Comparison of ENCODE assay signal across 23 cellular contexts in the genomic region with DNA sequence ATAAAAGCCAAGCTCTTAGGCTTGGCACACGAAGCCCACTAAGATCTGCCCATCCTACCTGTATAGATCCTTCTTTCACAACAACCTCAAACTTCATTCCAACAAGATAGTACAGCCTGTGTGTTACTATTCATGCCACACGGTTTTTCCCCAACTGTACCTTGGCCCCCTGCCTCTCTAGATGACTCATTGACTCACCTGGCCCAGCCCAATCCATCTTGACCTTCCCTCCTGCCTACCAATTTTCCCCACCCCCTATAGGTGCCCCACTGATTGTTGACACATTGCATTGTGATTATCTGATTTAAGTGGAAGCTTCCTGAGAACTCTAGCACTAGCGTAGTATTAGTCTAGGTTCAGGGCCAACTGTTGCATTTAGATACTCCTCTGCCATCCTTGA. TPM values are rescaled to one million over a fixed set of nuclear protein-coding genes. Genes with fewer than 3 reads are reported as not detected.
DNase-seq lines count a peak whose midpoint lies in the region; ATAC-seq, FAIRE-seq and TF ChIP-seq lines count a peak whose summit lies in the region.
"Had no signal": no experiment of that assay in that cellular context is flagged by ENCODE, and none has a peak within 500 bp of the region (broad histone marks: within the 10 kb centered on the region; RNA-seq: fewer than 3 reads in every experiment).

No MANE protein-coding gene starts in this region.

- no peaks in the 10 kb centered on the region for H3K79me2 ChIP-seq in PC-3 (ENCODE audit: low read length)

- WGBS in small intestine, 3 donors, result 36 to 66% (median 59%) methylated on average over 3 of the region's 3 CpGs

- CTCF ChIA-PET in PC-3 (lab: Charles Lee), result no interaction called here

- H3K36me3 ChIP-seq in PC-3 (ENCODE audit: low read depth, low read length) (no peaks in the 10 kb centered on the region), small intestine (ENCODE audit: control insufficient read depth in 2 of 2, insufficient read depth in 2 of 2, low read length in 2 of 2) (no peaks in the 10 kb centered on the region)
- H3K36me3 ChIP-seq: BLaER1 had no signal

- no peak for TF ChIP-seq CTCF in PC-3 (conservative IDR thresholded peaks at IDR 0.05; ENCODE audit: low read depth, low read length)
- no peak for TF ChIP-seq CTCF in foreskin keratinocyte (conservative IDR thresholded peaks at IDR 0.05)

- DNase-seq in DMS53 (lab: John Stamatoyannopoulos, UW), result peak; percentile 1
- DNase-seq in DMS53 treated with DMSO at 0.1 percent for 48 hours (lab: John Stamatoyannopoulos, UW; ENCODE audit: unreplicated experiment), result no peak
- DNase-seq in PC-3, result peak; percentile 28
- DNase-seq in foreskin keratinocyte, result no peak
- DNase-seq in small intestine, result peak; percentile 85
- no peak for DNase-seq in dermis blood vessel endothelial cell
- no peak for DNase-seq in COLO668 (lab: John Stamatoyannopoulos, UW; ENCODE audit: unreplicated experiment)
- DNase-seq: DMS79 treated with DMSO at 0.1 percent for 48 hours, GDM1, H9, IMR-90, Kasumi-1, NCI-H1417, NCI-H1930, NCI-H2171, NCI-H446 treated with DMSO at 0.1 percent for 48 hours, NCI-H774, SHP77 had no signal

- POLR2A ChIA-PET in PC-3 (lab: Charles Lee; ENCODE audit: unreplicated experiment), result no interaction called here

- no peak overlapping the region for H2AFZ ChIP-seq in PC-3 (ENCODE audit: low read length)

- ATAC-seq in PC-3 (no peak), foreskin keratinocyte (peak; percentile 23), GM18511 (IDR thresholded peaks at IDR 0.05; ENCODE audit: unreplicated experiment) (no peak)
- ATAC-seq: Panc1, SK-N-SH treated with all-trans-retinoic acid at 6 μM for 48 hours had no signal

- H3K27ac ChIP-seq in PC-3 (ENCODE audit: low read length) (no peak overlapping the region), foreskin keratinocyte (no peak overlapping the region), small intestine (ENCODE audit: low read depth in 1 of 2, low read length in 1 of 2) (peak overlapping the region in 1 of 2 donors; percentile 3)
- H3K27ac ChIP-seq: 22Rv1, BLaER1 had no signal

- H3K27me3 ChIP-seq in PC-3 (ENCODE audit: low read length) (no peaks in the 10 kb centered on the region), foreskin keratinocyte (no peaks in the 10 kb centered on the region), small intestine (ENCODE audit: control insufficient read depth in 2 of 2, insufficient read depth in 2 of 2, low read length in 2 of 2) (no peaks in the 10 kb centered on the region)
- H3K27me3 ChIP-seq: BLaER1 had no signal

- no TSS peak for BruUV-seq in PC-3 (replicated peaks; lab: Mats Ljungman, UMichigan)

- H3K4me2 ChIP-seq in PC-3 (ENCODE audit: low read length), result no peak overlapping the region
- H3K4me2 ChIP-seq: BLaER1 had no signal

- H3K9me3 ChIP-seq in PC-3 (ENCODE audit: low read length) (no peaks in the 10 kb centered on the region), small intestine (ENCODE audit: control insufficient read depth, low read depth) (no peaks in the 10 kb centered on the region)
- H3K9me3 ChIP-seq: BLaER1 had no signal

- H3K9ac ChIP-seq in PC-3 (ENCODE audit: low read length), result no peak overlapping the region
- H3K9ac ChIP-seq: BLaER1 had no signal

- FAIRE-seq in small intestine (lab: Jason Lieb, UNC), result no peak

- no peaks in the 10 kb centered on the region for H3F3A ChIP-seq in PC-3 (ENCODE audit: low read length, unreplicated experiment)

- intact Hi-C loops in PC-3 (cut with micrococcal nuclease), result no loop called here

- 0 out of 2 replicates have a peak, but pooled peaks cover 5% of the 10 kb centered on the region for H3K4me1 ChIP-seq in PC-3 (ENCODE audit: insufficient read depth, low read length)
- H3K4me1 ChIP-seq in foreskin keratinocyte, result peaks cover 13% of the 10 kb centered on the region
- H3K4me1 ChIP-seq in small intestine (ENCODE audit: control insufficient read depth in 2 of 2, insufficient read depth in 1 of 2, low read depth in 1 of 2, low read length in 1 of 2), result peaks cover 0 to 1% of the 10 kb centered on the region in 2 donors
- H3K4me1 ChIP-seq: BLaER1 had no signal

- H3K9me2 ChIP-seq in PC-3 (replicated peaks; ENCODE audit: low read length), result no peaks in the 10 kb centered on the region

- no peak overlapping the region for H3K4me3 ChIP-seq in PC-3 (ENCODE audit: low read length)
- H3K4me3 ChIP-seq in small intestine (ENCODE audit: low read depth in 1 of 2, low read length in 2 of 2), result no peak overlapping the region
- H3K4me3 ChIP-seq: BLaER1 had no signal

- H4K20me1 ChIP-seq in PC-3 (ENCODE audit: low read length), result no peaks in the 10 kb centered on the region
- H4K20me1 ChIP-seq: BLaER1 had no signal

RNA-seq across cellular contexts. Expression of a gene that starts 2.0 kb away (rescaled TPM):
- 0.17 and 0.36 TPM in 2 replicates for total RNA-seq in PC-3 (2014; rRNA removed)
- 0.44 and 2.0 TPM in 2 replicates for total RNA-seq in foreskin keratinocyte
- 0.79 and 1.3 TPM in 2 replicates for polyA plus RNA-seq in foreskin keratinocyte
- polyA plus RNA-seq in small intestine, result 1 to 10 TPM; 1.3 to 6.2 (median 1.6) TPM
- total RNA-seq in dermis blood vessel endothelial cell, result 0.17 and 0.19 TPM in 2 replicates
- total RNA-seq: IMR-90 had no signal
- polyA plus RNA-seq: IMR-90 had no signal

Comparison
In these comparisons a context has a peak if more than half of its experiments do, and no peak if none do; other contexts are left out.
1. DNase-seq: peak in DMS53 (single experiment), PC-3 (single experiment) and small intestine (single experiment); none in DMS53 treated with DMSO at 0.1 percent for 48 hours (single experiment), foreskin keratinocyte (0 of 2), dermis blood vessel endothelial cell (single experiment) and COLO668 (single experiment).